Comparison of ENCODE assay signal across 1 cellular context in the genomic region with DNA sequence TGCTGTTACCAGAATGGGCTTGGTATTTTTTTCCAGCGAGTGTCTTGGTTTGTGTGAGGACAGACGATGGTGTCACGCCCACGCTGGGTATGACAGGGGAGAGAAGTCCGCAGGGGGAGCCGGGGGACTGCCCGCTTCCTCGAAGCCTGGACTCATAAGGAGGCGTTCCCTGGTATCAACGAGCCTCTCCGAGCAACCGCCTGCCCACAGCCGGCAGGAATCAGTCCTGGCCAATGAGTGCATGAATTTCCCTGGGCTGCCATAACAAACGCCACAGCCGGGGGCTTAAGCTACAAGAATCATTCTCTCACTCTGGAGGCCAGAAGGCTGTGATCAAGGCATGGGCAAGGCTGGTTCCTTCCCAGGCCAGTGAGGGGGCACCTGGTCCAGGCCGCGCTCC.
TF ChIP-seq lines count a peak whose summit lies in the region.

No MANE protein-coding gene starts in this region.

TF ChIP-seq in IMR-90, 13 proteins besides CTCF, POLR2A, EP300 and RAD21:
- TF ChIP-seq FOS (IDR thresholded peaks at IDR 0.05; ENCODE audit: low read depth, low read length): no peak
- TF ChIP-seq CEBPB (IDR thresholded peaks at IDR 0.05; ENCODE audit: low read depth, low read length): no peak
- no peak for TF ChIP-seq MAFK (IDR thresholded peaks at IDR 0.05; ENCODE audit: low read depth, low read length)
- TF ChIP-seq SMC3 (IDR thresholded peaks at IDR 0.05; ENCODE audit: low read depth, low read length): no peak
- no peak for TF ChIP-seq MAZ (IDR thresholded peaks at IDR 0.05; ENCODE audit: borderline replicate concordance, low read depth, low read length)
- TF ChIP-seq, protein P1, sequence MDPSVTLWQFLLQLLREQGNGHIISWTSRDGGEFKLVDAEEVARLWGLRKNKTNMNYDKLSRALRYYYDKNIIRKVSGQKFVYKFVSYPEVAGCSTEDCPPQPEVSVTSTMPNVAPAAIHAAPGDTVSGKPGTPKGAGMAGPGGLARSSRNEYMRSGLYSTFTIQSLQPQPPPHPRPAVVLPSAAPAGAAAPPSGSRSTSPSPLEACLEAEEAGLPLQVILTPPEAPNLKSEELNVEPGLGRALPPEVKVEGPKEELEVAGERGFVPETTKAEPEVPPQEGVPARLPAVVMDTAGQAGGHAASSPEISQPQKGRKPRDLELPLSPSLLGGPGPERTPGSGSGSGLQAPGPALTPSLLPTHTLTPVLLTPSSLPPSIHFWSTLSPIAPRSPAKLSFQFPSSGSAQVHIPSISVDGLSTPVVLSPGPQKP (IDR thresholded peaks at IDR 0.05; ENCODE audit: borderline replicate concordance, low read depth, low read length): no peak
- no peak for TF ChIP-seq NFE2L2 (IDR thresholded peaks at IDR 0.05; ENCODE audit: low read depth, low read length)
- TF ChIP-seq MXI1 (IDR thresholded peaks at IDR 0.05; ENCODE audit: borderline replicate concordance, low read depth, low read length): no peak
- no peak for TF ChIP-seq CHD1 (IDR thresholded peaks at IDR 0.05; ENCODE audit: low read depth, low read length)
- no peak for TF ChIP-seq RFX5 (IDR thresholded peaks at IDR 0.05; ENCODE audit: low read depth, low read length)
- no peak for TF ChIP-seq BHLHE40 (IDR thresholded peaks at IDR 0.05; ENCODE audit: low read depth, low read length)
- no peak for TF ChIP-seq USF2 (IDR thresholded peaks at IDR 0.05; ENCODE audit: low read depth, low read length)
- no peak for TF ChIP-seq RCOR1 (IDR thresholded peaks at IDR 0.05; ENCODE audit: insufficient replicate concordance, low read length)
TF ChIP-seq in IMR-90: peak in this region for 0.
